Comparison of ENCODE assay signal across 20 cellular contexts in genomic region chr6:151900256-151900655, GRCh38.
"Had no signal": no experiment of that assay in that cellular context is flagged by ENCODE, and none has a peak within 500 bp of the region (broad histone marks: within the 10 kb centered on the region; RNA-seq: fewer than 3 reads in every experiment).

No MANE protein-coding gene starts in this region.

- H3K27me3 ChIP-seq: cardiac muscle cell, heart left ventricle, stomach, suprapubic skin, tibial nerve had no signal

- ATAC-seq: heart left ventricle, left colon, sciatic nerve had no signal

- H3K4me3 ChIP-seq: cardiac muscle cell, heart left ventricle, smooth muscle cell, stomach, suprapubic skin, tibial nerve had no signal

- H3K27ac ChIP-seq: cardiac muscle cell, heart left ventricle, parathyroid adenoma, stomach, suprapubic skin, tibial nerve had no signal

- DNase-seq: activated CD4-positive, alpha-beta memory T cell treated with anti-CD3 and anti-CD28 coated beads for 36 hours; activated CD4-positive, alpha-beta T cell treated with anti-CD3 and anti-CD28 coated beads for 48 hours; activated naive CD4-positive, alpha-beta T cell treated with anti-CD3 and anti-CD28 coated beads, Interleukin-2, amount 10 ng/mL, durations not matched to agents 7 days and 5 days; amygdala; dermis blood vessel endothelial cell; effector CD8-positive, alpha-beta T cell; heart left ventricle; islet precursor cell; left colon; mesendoderm; naive B cell; nucleus accumbens; stimulated activated CD4-positive, alpha-beta T cell treated with anti-CD3 and anti-CD28 coated beads, Interleukin-15, amount 100 ng/mL, for 24 hours; stomach had no signal

- H2AFZ ChIP-seq: parathyroid adenoma had no signal

- H3K4me1 ChIP-seq: heart left ventricle, parathyroid adenoma, stomach, tibial nerve had no signal

- H3K9me3 ChIP-seq: suprapubic skin had no signal

- H3K79me2 ChIP-seq: parathyroid adenoma had no signal

- H3K36me3 ChIP-seq: cardiac muscle cell, heart left ventricle, stomach, suprapubic skin, tibial nerve had no signal

- H3K9ac ChIP-seq: parathyroid adenoma had no signal

- H3K4me2 ChIP-seq: smooth muscle cell had no signal
